12 cellular contexts compared by ENCODE assay signal in the genomic region with DNA sequence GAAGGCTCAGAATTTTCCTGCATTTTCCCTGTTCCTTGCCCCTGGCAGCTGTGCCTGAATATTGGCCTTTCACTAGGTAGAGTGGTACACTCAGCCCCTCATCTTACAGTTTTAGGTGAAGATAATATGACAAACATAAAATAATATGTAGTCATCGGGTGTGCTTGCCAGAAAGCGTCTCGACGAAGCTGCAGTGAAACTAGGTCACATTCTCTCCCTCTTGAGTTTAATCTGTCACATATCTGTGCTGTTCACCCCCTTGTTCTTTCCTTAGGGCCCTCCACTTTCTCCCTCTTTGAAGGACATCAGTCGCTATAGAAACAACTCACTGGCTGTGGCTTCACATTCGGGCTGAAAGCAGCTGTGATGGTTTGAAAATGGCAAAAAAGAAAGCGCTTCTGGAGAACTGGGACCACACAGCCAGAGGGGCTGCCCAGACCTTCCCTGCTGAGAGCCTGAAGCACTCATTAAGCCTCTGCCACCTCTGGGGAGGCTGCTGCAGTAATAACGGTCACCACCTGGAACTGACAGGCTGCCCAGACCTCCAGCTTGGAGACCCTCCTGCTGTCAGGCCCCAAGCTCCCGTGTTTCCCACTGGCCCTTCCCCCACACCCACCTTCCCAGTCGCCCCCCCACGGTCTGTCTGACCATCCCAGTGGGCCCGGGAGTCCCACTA. TPM values are rescaled to one million over a fixed set of nuclear protein-coding genes. Genes with fewer than 3 reads are reported as not detected.
DNase-seq lines count a peak whose midpoint lies in the region; TF ChIP-seq lines count a peak whose summit lies in the region.
"Had no signal": no experiment of that assay in that cellular context is flagged by ENCODE, and none has a peak within 500 bp of the region (broad histone marks: within the 10 kb centered on the region; RNA-seq: fewer than 3 reads in every experiment).

No MANE protein-coding gene starts in this region.

- H3K4me3 ChIP-seq in esophagus muscularis mucosa, result peak overlapping the region in 1 of 4 donors; percentile 23

- peaks cover 7% of the 10 kb centered on the region for H3K9me3 Mint-ChIP-seq in nephron
- H3K9me3 Mint-ChIP-seq: activated CD8-positive, alpha-beta T cell treated with anti-CD3 and anti-CD28 coated beads for 36 hours; activated naive CD8-positive, alpha-beta T cell treated with anti-CD3 and anti-CD28 coated beads for 36 hours had no signal

- 48% methylated on average over 12 of the region's 12 CpGs for WGBS in esophagus muscularis mucosa

- TF ChIP-seq EP300 in esophagus muscularis mucosa (IDR thresholded peaks at IDR 0.05), result no peak

- H3K27ac ChIP-seq in esophagus muscularis mucosa (replicated peaks in 1 of 4), result peak overlapping the region; percentile 52 to 75 (median 63)

- peak overlapping the region; percentile 2 to 23 (median 22) for H3K27ac Mint-ChIP-seq in nephron
- H3K27ac Mint-ChIP-seq: activated CD8-positive, alpha-beta T cell treated with anti-CD3 and anti-CD28 coated beads for 36 hours; activated naive CD8-positive, alpha-beta T cell treated with anti-CD3 and anti-CD28 coated beads for 36 hours had no signal

- peaks cover 14% of the 10 kb centered on the region for H3K36me3 Mint-ChIP-seq in nephron (ENCODE audit: low read depth)
- H3K36me3 Mint-ChIP-seq: activated naive CD8-positive, alpha-beta T cell treated with anti-CD3 and anti-CD28 coated beads for 36 hours had no signal

- peaks cover 0 to 51% (median 18%) of the 10 kb centered on the region in 4 donors for H3K36me3 ChIP-seq in esophagus muscularis mucosa

- no peak for TF ChIP-seq CTCF in esophagus muscularis mucosa (IDR thresholded peaks at IDR 0.05)
- no peak for TF ChIP-seq CTCF in nephron (IDR thresholded peaks at IDR 0.05; ENCODE audit: unreplicated experiment in 3 of 3)
- no peak for TF ChIP-seq CTCF in GM13976 (IDR thresholded peaks at IDR 0.05; ENCODE audit: borderline replicate concordance, control extremely low read depth, extremely low read depth, insufficient read depth, missing control alignments)

- no peaks in the 10 kb centered on the region for H3K9me3 ChIP-seq in esophagus muscularis mucosa

- DNase-seq in DMS 273 (lab: John Stamatoyannopoulos, UW; ENCODE audit: unreplicated experiment) (peak; percentile 78), NCI-H2107 treated with DMSO at 0.1 percent for 48 hours (lab: John Stamatoyannopoulos, UW; ENCODE audit: unreplicated experiment) (peak; percentile 48), esophagus muscularis mucosa (ENCODE audit: extremely low spot score) (no peak), SKM-1 treated with dmso at 0.1 percent for 144 hours (lab: John Stamatoyannopoulos, UW; ENCODE audit: unreplicated experiment) (no peak), DMS53 treated with DMSO at 0.1 percent for 48 hours (lab: John Stamatoyannopoulos, UW; ENCODE audit: unreplicated experiment) (no peak), GM13976 (ENCODE audit: low spot score) (no peak)
- no peak for DNase-seq in stimulated activated naive CD4-positive, alpha-beta T cell (lab: John Stamatoyannopoulos, UW)
- DNase-seq: activated CD8-positive, alpha-beta T cell treated with anti-CD3 and anti-CD28 coated beads for 36 hours; activated naive CD8-positive, alpha-beta T cell treated with anti-CD3 and anti-CD28 coated beads for 36 hours; effector CD8-positive, alpha-beta T cell; GDM1 had no signal

- in situ Hi-C loops in GM13976 (cut with MboI; ENCODE audit: low sequenced_read_pairs, unreplicated experiment), result no loop called here

- H3K4me3 Mint-ChIP-seq in nephron, result no peak overlapping the region
- H3K4me3 Mint-ChIP-seq: activated CD8-positive, alpha-beta T cell treated with anti-CD3 and anti-CD28 coated beads for 36 hours; activated naive CD8-positive, alpha-beta T cell treated with anti-CD3 and anti-CD28 coated beads for 36 hours had no signal

- no peak for TF ChIP-seq POLR2A in esophagus muscularis mucosa (IDR thresholded peaks at IDR 0.05; ENCODE audit: low read depth)

- peaks cover 23 to 46% (median 29%) of the 10 kb centered on the region in 4 donors for H3K4me1 ChIP-seq in esophagus muscularis mucosa

- intact Hi-C loops in esophagus muscularis mucosa (cut with DNase I), result no loop called here

- H3K27me3 Mint-ChIP-seq in nephron (ENCODE audit: low read depth), result peaks cover 15% of the 10 kb centered on the region

- H3K4me1 Mint-ChIP-seq in nephron, result peaks cover 53% of the 10 kb centered on the region
- H3K4me1 Mint-ChIP-seq: activated naive CD8-positive, alpha-beta T cell treated with anti-CD3 and anti-CD28 coated beads for 36 hours had no signal

- no peaks in the 10 kb centered on the region for H3K27me3 ChIP-seq in esophagus muscularis mucosa

RNA-seq across cellular contexts. Expression of a gene that starts 50.3 kb away (rescaled TPM):
- total RNA-seq in esophagus muscularis mucosa, result 10 to 100 TPM; 21.7 to 44.4 (median 40.6) TPM

Comparison
In these comparisons a context has a peak if more than half of its experiments do, and no peak if none do; other contexts are left out.
1. DNase-seq: peak in DMS 273 (single experiment) and NCI-H2107 treated with DMSO at 0.1 percent for 48 hours (single experiment); none in esophagus muscularis mucosa (single experiment), SKM-1 treated with dmso at 0.1 percent for 144 hours (single experiment), stimulated activated naive CD4-positive, alpha-beta T cell (0 of 6), DMS53 treated with DMSO at 0.1 percent for 48 hours (single experiment) and GM13976 (single experiment).